Comparison of ENCODE assay signal across 18 cellular contexts in genomic region chr15:43529587-43530345, GRCh38. TPM values are rescaled to one million over a fixed set of nuclear protein-coding genes. Genes with fewer than 3 reads are reported as not detected.
DNase-seq lines count a peak whose midpoint lies in the region; FAIRE-seq and TF ChIP-seq lines count a peak whose summit lies in the region.
"Had no signal": no experiment of that assay in that cellular context is flagged by ENCODE, and none has a peak within 500 bp of the region (broad histone marks: within the 10 kb centered on the region; RNA-seq: fewer than 3 reads in every experiment).

No MANE protein-coding gene starts in this region.

- no peak overlapping the region for H3K4me3 ChIP-seq in dorsolateral prefrontal cortex
- H3K4me3 ChIP-seq in osteoblast (ENCODE audit: insufficient read depth, low read length), result no peak overlapping the region
- H3K4me3 ChIP-seq: A549, BLaER1 had no signal

- no peaks in the 10 kb centered on the region for H3K9me3 ChIP-seq in osteoblast (ENCODE audit: low read depth, low read length)
- H3K9me3 ChIP-seq: A549, BLaER1, SK-N-SH had no signal

- FAIRE-seq in RCC 7860 (lab: Jason Lieb, UNC), result no peak
- FAIRE-seq: A549 had no signal

- H3K79me2 ChIP-seq in osteoblast (ENCODE audit: insufficient read depth, low read length), result peaks cover 11% of the 10 kb centered on the region

- DNase-seq in GM13977 (ENCODE audit: low spot score), result peak; percentile 6
- peak; percentile 51 for DNase-seq in RCC 7860 (ENCODE audit: low spot score)
- DNase-seq in dorsolateral prefrontal cortex, result peak in 1 of 10 donors; percentile 23
- DNase-seq in osteoblast (ENCODE audit: insufficient read length, low spot score, missing footprints), result peak; percentile 70
- no peak for DNase-seq in activated CD4-positive, CD25-positive, alpha-beta regulatory T cell (lab: John Stamatoyannopoulos, UW)
- DNase-seq in cortex of kidney (lab: John Stamatoyannopoulos, UW), result no peak
- DNase-seq in DMS114 treated with DMSO at 0.1 percent for 48 hours (lab: John Stamatoyannopoulos, UW; ENCODE audit: unreplicated experiment), result no peak
- DNase-seq: Calu3, DMS79, HCEC 1CT, NCI-H1105, NCI-H1694, NCI-H2081 treated with DMSO at 0.1 percent for 48 hours, NCI-H446 treated with DMSO at 0.1 percent for 48 hours, SHP77 treated with DMSO at 0.1 percent for 48 hours, SK-N-SH had no signal

- no peak overlapping the region for H3K4me2 ChIP-seq in osteoblast (ENCODE audit: insufficient read depth, low read length)
- H3K4me2 ChIP-seq: A549, BLaER1, SK-N-SH had no signal

- no peak overlapping the region for H2AFZ ChIP-seq in osteoblast (ENCODE audit: low read length)

- H4K20me1 ChIP-seq in osteoblast (ENCODE audit: insufficient read depth, low read length), result peaks cover 41% of the 10 kb centered on the region

- intact Hi-C loops in dorsolateral prefrontal cortex (cut with DNase I), result loop anchor here (5.0 to 10.0 kb wide), 2 partner anchors 47 to 155 kb away; partner anchors contain the start of genes TUBGCP4 (in 1 of the 2) and ZSCAN29 (in 1 of the 2)

- H3K36me3 ChIP-seq in osteoblast (ENCODE audit: insufficient read depth, low read length), result peaks cover 43% of the 10 kb centered on the region

- in situ Hi-C loops in GM13977 (cut with MboI; ENCODE audit: low pct_unique_long_range_greater_than_20kb, low sequenced_read_pairs, unreplicated experiment), result no loop called here

- TF ChIP-seq CTCF in GM13977 (IDR thresholded peaks at IDR 0.05; ENCODE audit: extremely low read depth, insufficient read depth, missing control alignments), result no peak
- TF ChIP-seq CTCF in dorsolateral prefrontal cortex (IDR thresholded peaks at IDR 0.05 in 54 of 56, conservative IDR thresholded peaks at IDR 0.05 in 2 of 56; ENCODE audit: low read depth in 1 of 56, partially characterized antibody in 56 of 56), result no peak
- no peak for TF ChIP-seq CTCF in osteoblast (IDR thresholded peaks at IDR 0.05; ENCODE audit: extremely low read depth, low read depth, low read length)

- H3K27ac ChIP-seq in dorsolateral prefrontal cortex (peak overlapping the region in 37 of 59 donors; percentile 1 to 74 (median 52)), osteoblast (ENCODE audit: low read depth, low read length) (no peak overlapping the region)
- H3K27ac ChIP-seq: A549, BLaER1 had no signal

- H3K4me1 ChIP-seq in osteoblast (ENCODE audit: insufficient read depth, low read length), result no peaks in the 10 kb centered on the region
- H3K4me1 ChIP-seq: A549 had no signal

- H3K27me3 ChIP-seq in dorsolateral prefrontal cortex (no peaks in the 10 kb centered on the region), osteoblast (ENCODE audit: insufficient read depth, low read length) (no peaks in the 10 kb centered on the region)
- H3K27me3 ChIP-seq: BLaER1 had no signal

RNA-seq across cellular contexts. Expression of gene MAP1A, which starts 12.4 kb away (rescaled TPM):
- 100 to 1,000 TPM; 301 to 845 (median 633) TPM for total RNA-seq in dorsolateral prefrontal cortex
- 117 and 121 TPM in 2 replicates for total RNA-seq in osteoblast

RNA-seq across cellular contexts. Expression of gene TP53BP1, which starts 36.8 kb away (rescaled TPM):
- total RNA-seq in dorsolateral prefrontal cortex (100 to 1,000 TPM in 52 of 120 experiments, 10 to 100 TPM in 68; 71.0 to 120 (median 97.6) TPM), osteoblast (81.6 and 88.7 TPM in 2 replicates)

Comparison
In these comparisons a context has a peak if more than half of its experiments do, and no peak if none do; other contexts are left out.
1. DNase-seq: peak in GM13977 (single experiment), RCC 7860 (single experiment) and osteoblast (single experiment); none in activated CD4-positive, CD25-positive, alpha-beta regulatory T cell (0 of 4), cortex of kidney (single experiment) and DMS114 treated with DMSO at 0.1 percent for 48 hours (single experiment).